ENCODE assay signal across 17 cellular contexts in the genomic region with DNA sequence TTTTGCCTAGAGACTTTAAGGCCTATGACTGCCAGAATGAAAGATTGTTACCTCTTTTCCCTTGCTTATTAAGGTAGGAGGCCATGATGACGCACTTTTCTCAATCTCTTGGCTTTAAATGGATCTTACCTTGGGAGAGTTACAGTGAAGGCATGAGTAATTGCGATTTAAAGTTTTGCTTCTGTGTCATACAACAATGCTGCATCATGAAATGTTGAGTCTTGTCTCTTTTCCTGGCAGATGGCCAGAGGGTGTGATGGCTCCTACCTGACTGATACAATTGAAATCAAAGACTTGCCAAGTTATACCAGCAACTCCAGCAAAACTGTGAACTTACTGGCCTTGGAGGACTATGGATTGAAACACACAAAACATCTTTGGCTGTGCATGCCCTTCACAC. TPM values are rescaled to one million over a fixed set of nuclear protein-coding genes. Genes with fewer than 3 reads are reported as not detected.
"Had no signal": no experiment of that assay in that cellular context is flagged by ENCODE, and none has a peak within 500 bp of the region (broad histone marks: within the 10 kb centered on the region; RNA-seq: fewer than 3 reads in every experiment).

No MANE protein-coding gene starts in this region.

- DNase-seq: activated CD4-positive, alpha-beta memory T cell treated with anti-CD3 and anti-CD28 coated beads for 36 hours; activated naive CD8-positive, alpha-beta T cell treated with anti-CD3 and anti-CD28 coated beads for 36 hours; amniotic stem cell; effector memory CD8-positive, alpha-beta T cell; gastrocnemius medialis; head of caudate nucleus; kidney; left lung; naive thymus-derived CD8-positive, alpha-beta T cell; pancreas; stimulated activated CD4-positive, alpha-beta T cell treated with anti-CD3 and anti-CD28 coated beads, Interleukin-4, amount 100 ng/mL, for 1 hour; stomach; T-helper 17 cell; trophoblast cell had no signal

- H3K4me2 ChIP-seq: smooth muscle cell had no signal

- H3K27ac ChIP-seq: gastrocnemius medialis, vagina, VCaP had no signal

- H3K27me3 ChIP-seq: gastrocnemius medialis, left lung, pancreas, stomach, vagina had no signal

- H3K36me3 ChIP-seq: gastrocnemius medialis, left lung, pancreas, stomach, vagina had no signal

- FAIRE-seq: kidney, pancreas had no signal

- H3K4me3 ChIP-seq: gastrocnemius medialis, left lung, pancreas, smooth muscle cell, stomach, vagina had no signal

- H3K4me1 ChIP-seq: gastrocnemius medialis, pancreas had no signal

RNA-seq across cellular contexts. Expression of gene LRRK2, which starts 17.2 kb away (rescaled TPM):
- polyA plus RNA-seq: smooth muscle cell had no signal
